21 cellular contexts compared by ENCODE assay signal in the genomic region with DNA sequence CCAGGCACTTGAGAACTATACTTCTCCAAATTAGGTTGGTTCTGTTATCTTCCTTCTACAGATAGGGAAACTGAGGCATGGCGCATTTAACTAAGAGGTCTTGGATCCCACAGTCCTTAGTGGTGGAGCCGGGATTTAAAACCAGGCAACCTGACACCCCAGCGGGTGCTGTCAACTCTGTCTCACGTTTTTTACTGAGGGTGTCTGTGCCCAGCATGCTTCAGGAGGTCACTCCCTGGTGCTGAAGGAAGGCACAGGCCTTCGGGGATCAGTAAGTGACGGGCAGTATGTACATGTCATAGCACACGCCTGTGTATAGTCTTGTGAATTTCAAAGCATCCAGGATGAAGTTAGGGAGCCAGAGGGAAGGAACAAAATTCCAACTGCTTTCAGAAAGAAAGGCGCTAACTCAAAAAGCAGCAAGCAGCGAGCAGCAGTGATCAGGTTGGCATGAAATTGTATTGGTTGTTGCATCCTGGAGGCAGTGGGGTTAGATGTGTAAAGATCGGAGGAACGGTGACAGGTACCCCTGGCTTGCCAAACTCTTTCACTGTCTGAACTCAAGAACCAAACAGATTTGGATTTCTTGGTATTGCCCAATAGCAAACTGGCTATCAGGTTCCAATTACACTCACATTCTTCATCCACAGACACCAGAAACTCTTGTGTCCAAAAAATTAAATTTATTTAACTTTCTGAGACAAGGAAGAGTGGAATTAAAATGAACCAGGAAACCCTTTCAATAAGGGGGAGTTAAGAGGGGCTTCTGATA.
A peak's percentile ranks its signal among the peaks of the same experiment; 100 is the strongest.
DNase-seq lines count a peak whose midpoint lies in the region; ATAC-seq, FAIRE-seq and TF ChIP-seq lines count a peak whose summit lies in the region.
"Had no signal": no experiment of that assay in that cellular context is flagged by ENCODE, and none has a peak within 500 bp of the region (broad histone marks: within the 10 kb centered on the region; RNA-seq: fewer than 3 reads in every experiment).

No MANE protein-coding gene starts in this region.

- peaks cover 2% of the 10 kb centered on the region; the same call in 1 of the 2 replicates for H3K4me1 ChIP-seq in IMR-90 (ENCODE audit: control insufficient read depth, insufficient read depth, low read length)
- peaks cover 3 to 16% (median 6%) of the 10 kb centered on the region in 4 donors for H3K4me1 ChIP-seq in esophagus muscularis mucosa
- no peaks in the 10 kb centered on the region for H3K4me1 ChIP-seq in neural progenitor cell
- H3K4me1 ChIP-seq: BE2C had no signal

- no peak overlapping the region for H3K4me3 ChIP-seq in AG10803 (ENCODE audit: low read length)
- H3K4me3 ChIP-seq in IMR-90 (ENCODE audit: insufficient read depth, low read depth, low read length): no peak overlapping the region
- H3K4me3 ChIP-seq in esophagus muscularis mucosa: no peak overlapping the region
- no peak overlapping the region for H3K4me3 ChIP-seq in neural progenitor cell
- H3K4me3 ChIP-seq: GM12878, PC-9 had no signal

- H4K5ac ChIP-seq in IMR-90 (ENCODE audit: low read depth, low read length): no peak overlapping the region

- TF ChIP-seq EP300 in esophagus muscularis mucosa (IDR thresholded peaks at IDR 0.05): no peak

- in situ Hi-C loops in IMR-90 (cut with MboI; ENCODE audit: low sequenced_read_pairs): no loop called here

- no peaks in the 10 kb centered on the region for H4K20me1 ChIP-seq in IMR-90 (ENCODE audit: insufficient read depth, low read length)
- no peaks in the 10 kb centered on the region for H4K20me1 ChIP-seq in neural progenitor cell (ENCODE audit: low read depth)

- H2AFZ ChIP-seq in IMR-90 (replicated peaks; ENCODE audit: low read length, poor library complexity): no peak overlapping the region
- H2AFZ ChIP-seq in neural progenitor cell (replicated peaks): peak overlapping the region; percentile 6
- H2AFZ ChIP-seq: PC-9 had no signal

- no peak overlapping the region for H3K14ac ChIP-seq in IMR-90 (replicated peaks; ENCODE audit: low read depth, low read length)

- H3K9me3 Mint-ChIP-seq in neural progenitor cell: peaks cover 17% of the 10 kb centered on the region

- H2AK9ac ChIP-seq in IMR-90 (replicated peaks; ENCODE audit: low read depth, low read length, poor library complexity): no peak overlapping the region

- TF ChIP-seq CTCF in AG10803 (conservative IDR thresholded peaks at IDR 0.05; ENCODE audit: low read length) (no peak), IMR-90 (conservative IDR thresholded peaks at IDR 0.05; ENCODE audit: low read depth, low read length) (no peak), esophagus muscularis mucosa (IDR thresholded peaks at IDR 0.05) (no peak), neural progenitor cell (IDR thresholded peaks at IDR 0.05) (no peak)

- H3K4me2 ChIP-seq in IMR-90 (ENCODE audit: low read depth, low read length) (no peak overlapping the region), neural progenitor cell (no peak overlapping the region)
- H3K4me2 ChIP-seq: PC-9 had no signal

- no peak for ATAC-seq in IMR-90 (ENCODE audit: low read depth)
- no peak for ATAC-seq in GM21723 (IDR thresholded peaks at IDR 0.05; ENCODE audit: unreplicated experiment)
- ATAC-seq in left cardiac atrium: no peak
- ATAC-seq: GM12878 had no signal

- H4K8ac ChIP-seq in IMR-90 (ENCODE audit: low read depth in 2 of 2, low read length in 2 of 2): no peak overlapping the region

- CTCF ChIA-PET in IMR-90 (lab: Yijun Ruan, JAX): no interaction called here

- no peak overlapping the region for H3K27ac Mint-ChIP-seq in neural progenitor cell

- no peak overlapping the region for H2BK5ac ChIP-seq in IMR-90 (ENCODE audit: low read depth, low read length, poor library complexity, severe bottlenecking)

- no peak overlapping the region for H3K4me3 Mint-ChIP-seq in neural progenitor cell

- intact Hi-C loops in IMR-90 (cut with micrococcal nuclease) (no loop called here), esophagus muscularis mucosa (cut with DNase I) (no loop called here), left cardiac atrium (cut with DNase I) (no loop called here)

- H2BK15ac ChIP-seq in IMR-90 (ENCODE audit: low read depth, low read length): no peak overlapping the region

- 67% methylated on average over 5 of the region's 11 CpGs; no CpG with 5 or more reads in 1 of the 2 experiments for WGBS in IMR-90 (ENCODE audit: extremely low coverage in 2 of 2, insufficient read length in 1 of 2), 2 experiments
- WGBS in esophagus muscularis mucosa: 78% methylated on average over 10 of the region's 11 CpGs

- no peak for TF ChIP-seq RAD21 in IMR-90 (IDR thresholded peaks at IDR 0.05; ENCODE audit: low read length)

- H3K23ac ChIP-seq in IMR-90 (ENCODE audit: low read depth, low read length): no peak overlapping the region

- TF ChIP-seq POLR2A in IMR-90 (IDR thresholded peaks at IDR 0.05; ENCODE audit: low read depth, low read length) (no peak), esophagus muscularis mucosa (IDR thresholded peaks at IDR 0.05; ENCODE audit: low read depth) (no peak), GM12892 (IDR thresholded peaks at IDR 0.05; ENCODE audit: low read depth, low read length) (no peak)

- no peak overlapping the region for H3K56ac ChIP-seq in IMR-90 (ENCODE audit: extremely low read depth, insufficient read depth, low read length)

- H4K91ac ChIP-seq in IMR-90 (ENCODE audit: insufficient read depth, low read depth, low read length): no peak overlapping the region

- H3K79me2 ChIP-seq in neural progenitor cell (ENCODE audit: low read depth): no peaks in the 10 kb centered on the region

- no peak overlapping the region for H2AK5ac ChIP-seq in IMR-90 (ENCODE audit: low read depth, low read length)

- H3K18ac ChIP-seq in IMR-90 (ENCODE audit: low read depth, low read length): no peak overlapping the region

- no peak overlapping the region for H3K27ac ChIP-seq in IMR-90 (ENCODE audit: insufficient read depth, low read length)
- no peak overlapping the region for H3K27ac ChIP-seq in esophagus muscularis mucosa (replicated peaks in 1 of 4)
- no peak overlapping the region for H3K27ac ChIP-seq in neural progenitor cell
- H3K27ac ChIP-seq: PC-9 had no signal

- H3K4me1 Mint-ChIP-seq in neural progenitor cell: peaks cover 10% of the 10 kb centered on the region

- H3K9me3 ChIP-seq in IMR-90 (ENCODE audit: control insufficient read depth, insufficient read depth, low read length): peaks cover 3% of the 10 kb centered on the region; the same call in 1 of the 2 replicates
- H3K9me3 ChIP-seq in esophagus muscularis mucosa: no peaks in the 10 kb centered on the region
- H3K9me3 ChIP-seq in neural progenitor cell (ENCODE audit: low read depth): peaks cover 9% of the 10 kb centered on the region
- H3K9me3 ChIP-seq: BE2C had no signal

- H3K79me1 ChIP-seq in IMR-90 (ENCODE audit: low read depth in 1 of 2, low read length in 2 of 2): no peaks in the 10 kb centered on the region

- H3K9ac ChIP-seq in IMR-90 (ENCODE audit: low read depth, low read length) (no peak overlapping the region), neural progenitor cell (no peak overlapping the region)

- no peaks in the 10 kb centered on the region for H3K9me1 ChIP-seq in IMR-90 (ENCODE audit: insufficient read depth, low read length)

- H3K27me3 Mint-ChIP-seq in neural progenitor cell (ENCODE audit: insufficient read depth, low read depth): peaks cover 5% of the 10 kb centered on the region

- no peak overlapping the region for H3K4ac ChIP-seq in IMR-90 (ENCODE audit: low read depth, low read length)

- no peaks in the 10 kb centered on the region for H3K36me3 ChIP-seq in IMR-90 (ENCODE audit: control insufficient read depth, insufficient read depth, low read length)
- no peaks in the 10 kb centered on the region for H3K36me3 ChIP-seq in esophagus muscularis mucosa
- no peaks in the 10 kb centered on the region for H3K36me3 ChIP-seq in neural progenitor cell
- H3K36me3 ChIP-seq: BE2C had no signal

- DNase-seq in AG10803 (ENCODE audit: low read depth) (peak; percentile 33), IMR-90 (no peak), esophagus muscularis mucosa (ENCODE audit: extremely low spot score) (peak; percentile 55), neural progenitor cell (ENCODE audit: low spot score) (no peak), GM12892 (ENCODE audit: insufficient read length) (no peak), left cardiac atrium (no peak)
- DNase-seq: BE2C, DMS79, GOT3, NCI-H1105 treated with DMSO at 0.1 percent for 48 hours, NCI-H2029 treated with DMSO at 0.1 percent for 48 hours, NCI-H226, NCI-H510A treated with DMSO at 0.1 percent for 48 hours, NCI-H748 treated with DMSO at 0.1 percent for 48 hours, PC-9, RPMI8226, SHP77 had no signal

- H3K36me3 Mint-ChIP-seq in neural progenitor cell: no peaks in the 10 kb centered on the region

- no peaks in the 10 kb centered on the region for H3F3A ChIP-seq in neural progenitor cell (ENCODE audit: low read depth)

- peaks cover 2% of the 10 kb centered on the region; the same call in 1 of the 2 replicates for H3K27me3 ChIP-seq in IMR-90 (ENCODE audit: control insufficient read depth, insufficient read depth, low read length)
- H3K27me3 ChIP-seq in esophagus muscularis mucosa: no peaks in the 10 kb centered on the region
- H3K27me3 ChIP-seq in neural progenitor cell: no peaks in the 10 kb centered on the region

- dilution Hi-C loops in IMR-90 (cut with HindIII; ENCODE audit: low sequenced_read_pairs, unreplicated experiment): no loop called here

- no peak overlapping the region for H2BK120ac ChIP-seq in IMR-90 (ENCODE audit: low read depth, low read length)

- POLR2A ChIA-PET in IMR-90 (lab: Charles Lee; ENCODE audit: unreplicated experiment): no interaction called here

- no peak for FAIRE-seq in GM12892 (lab: Jason Lieb, UNC)
- FAIRE-seq: A204.1, D721Med, GM12878 had no signal

- H2BK20ac ChIP-seq in IMR-90 (ENCODE audit: low read depth, low read length): no peak overlapping the region

- no TSS peak for BruUV-seq in IMR-90 (replicated peaks; lab: Mats Ljungman, UMichigan)

TF ChIP-seq in IMR-90, 13 proteins besides CTCF, POLR2A, EP300 and RAD21:
- TF ChIP-seq CEBPB (IDR thresholded peaks at IDR 0.05; ENCODE audit: low read depth, low read length): peak; percentile 62; the same call in 1 of the 2 replicates
- no peak for TF ChIP-seq SMC3 (IDR thresholded peaks at IDR 0.05; ENCODE audit: low read depth, low read length)

Comparison
In these comparisons a context has a peak if more than half of its experiments do, and no peak if none do; other contexts are left out.
1. DNase-seq: peak in AG10803 (single experiment) and esophagus muscularis mucosa (single experiment); none in IMR-90 (single experiment), neural progenitor cell (single experiment), GM12892 (single experiment) and left cardiac atrium (single experiment).